ENCODE assay signal across 26 cellular contexts in the genomic region with DNA sequence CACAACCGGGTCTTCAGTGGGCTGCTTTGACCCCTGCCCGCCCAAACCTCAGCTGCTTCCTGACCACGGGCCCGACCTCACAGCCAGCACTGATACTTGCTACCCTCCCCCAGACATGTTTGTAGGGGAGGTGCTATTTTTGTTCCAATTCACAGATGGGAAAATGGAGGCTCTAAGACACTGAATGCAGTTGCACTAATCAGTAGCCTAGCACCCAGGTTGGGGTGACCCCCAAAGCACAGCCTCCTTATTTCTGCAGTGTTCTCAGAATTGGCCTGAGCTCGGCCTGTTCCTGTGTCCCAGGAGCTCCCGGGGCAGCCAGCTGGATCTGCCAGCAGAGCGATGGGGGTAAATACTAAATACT. TPM values are rescaled to one million over a fixed set of nuclear protein-coding genes. Genes with fewer than 3 reads are reported as not detected.
"Had no signal": no experiment of that assay in that cellular context is flagged by ENCODE, and none has a peak within 500 bp of the region (broad histone marks: within the 10 kb centered on the region; RNA-seq: fewer than 3 reads in every experiment).

No MANE protein-coding gene starts in this region.

- H3K27ac ChIP-seq: coronary artery, dorsolateral prefrontal cortex, esophagus muscularis mucosa, foreskin keratinocyte, gastroesophageal sphincter, heart left ventricle, hepatocyte, left ventricle myocardium inferior, lower lobe of right lung had no signal

- ATAC-seq: foreskin keratinocyte, gastroesophageal sphincter, heart left ventricle, left colon, left lobe of liver, lower lobe of right lung, mucosa of descending colon had no signal

- H3K9me3 Mint-ChIP-seq: immature natural killer cell, mesothelial cell of epicardium had no signal

- H3K4me2 ChIP-seq: hepatocyte had no signal

- H3K4me1 Mint-ChIP-seq: immature natural killer cell, mesothelial cell of epicardium had no signal

- H3K36me3 Mint-ChIP-seq: immature natural killer cell, mesothelial cell of epicardium, naive B cell had no signal

- H3K27ac Mint-ChIP-seq: immature natural killer cell, mesothelial cell of epicardium, naive B cell had no signal

- DNase-seq: dermis blood vessel endothelial cell; dorsolateral prefrontal cortex; effector CD4-positive, alpha-beta T cell; effector memory CD4-positive, alpha-beta T cell; foreskin keratinocyte; hypothalamus; immature natural killer cell; islet precursor cell; kidney; kidney glomerular epithelial cell; left colon; left ventricle myocardium inferior; lower lobe of right lung; mesenchymal stem cell; mucosa of descending colon; naive B cell had no signal

- FAIRE-seq: colon, endometrium, frontal cortex, kidney had no signal

- H3K4me3 ChIP-seq: coronary artery, dorsolateral prefrontal cortex, esophagus muscularis mucosa, gastroesophageal sphincter, heart left ventricle, hepatocyte, left ventricle myocardium inferior, lower lobe of right lung, mucosa of descending colon had no signal

- H3K9me3 ChIP-seq: esophagus muscularis mucosa, gastroesophageal sphincter, heart left ventricle, left ventricle myocardium inferior, lower lobe of right lung, mucosa of descending colon had no signal

- H2AFZ ChIP-seq: hepatocyte had no signal

- H3K36me3 ChIP-seq: esophagus muscularis mucosa, gastroesophageal sphincter, heart left ventricle, left ventricle myocardium inferior, lower lobe of right lung had no signal

- H3K4me1 ChIP-seq: foreskin keratinocyte, lower lobe of right lung had no signal

- H3K4me3 Mint-ChIP-seq: immature natural killer cell, mesothelial cell of epicardium, naive B cell had no signal

- H3K79me2 ChIP-seq: hepatocyte had no signal

- H3K27me3 ChIP-seq: heart left ventricle, hepatocyte had no signal

RNA-seq across cellular contexts. Expression of a gene that starts 22.6 kb away (rescaled TPM):
- total RNA-seq: foreskin keratinocyte had no signal
- polyA plus RNA-seq: foreskin keratinocyte, immature natural killer cell had no signal
